Comparison of ENCODE assay signal across 2 cellular contexts in the genomic region with DNA sequence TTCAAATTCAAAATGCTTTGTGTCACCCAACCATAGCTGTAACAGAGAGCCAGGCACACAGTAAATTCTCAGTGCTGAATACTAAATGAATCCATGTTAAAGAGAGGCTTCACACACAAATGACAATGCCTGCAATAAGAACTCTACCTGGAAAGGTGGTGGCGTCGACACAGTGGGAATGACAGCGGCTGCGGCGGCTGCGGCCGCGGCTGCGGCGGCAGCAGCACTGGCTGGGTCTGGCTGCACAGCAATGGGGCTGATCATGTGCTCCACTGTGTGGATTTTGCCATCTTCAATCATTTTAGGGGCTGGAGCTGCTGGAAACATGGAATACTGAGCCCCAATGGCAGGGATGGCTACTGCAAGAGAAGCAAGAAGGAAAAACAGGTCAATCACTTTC.
TF ChIP-seq lines count a peak whose summit lies in the region.

No MANE protein-coding gene starts in this region.

TF ChIP-seq in WTC11, 78 proteins besides CTCF, POLR2A, EP300 and RAD21 (continued from another document):
- TF ChIP-seq ZNF532 (CRISPR knock-in tag; IDR thresholded peaks at IDR 0.05; ENCODE audit: borderline replicate concordance) (no peak), ZNF138 (CRISPR knock-in tag; conservative IDR thresholded peaks at IDR 0.05) (no peak)

TF ChIP-seq in GM12878, 131 proteins besides CTCF, POLR2A, EP300 and RAD21:
- TF ChIP-seq CEBPZ (IDR thresholded peaks at IDR 0.05; ENCODE audit: low read depth, low read length): no peak
- no peak for TF ChIP-seq PML (IDR thresholded peaks at IDR 0.05; ENCODE audit: low read length)
- no peak for TF ChIP-seq BCL11A (IDR thresholded peaks at IDR 0.05; ENCODE audit: low read depth, low read length)
